Comparison of ENCODE assay signal across 16 cellular contexts in the genomic region with DNA sequence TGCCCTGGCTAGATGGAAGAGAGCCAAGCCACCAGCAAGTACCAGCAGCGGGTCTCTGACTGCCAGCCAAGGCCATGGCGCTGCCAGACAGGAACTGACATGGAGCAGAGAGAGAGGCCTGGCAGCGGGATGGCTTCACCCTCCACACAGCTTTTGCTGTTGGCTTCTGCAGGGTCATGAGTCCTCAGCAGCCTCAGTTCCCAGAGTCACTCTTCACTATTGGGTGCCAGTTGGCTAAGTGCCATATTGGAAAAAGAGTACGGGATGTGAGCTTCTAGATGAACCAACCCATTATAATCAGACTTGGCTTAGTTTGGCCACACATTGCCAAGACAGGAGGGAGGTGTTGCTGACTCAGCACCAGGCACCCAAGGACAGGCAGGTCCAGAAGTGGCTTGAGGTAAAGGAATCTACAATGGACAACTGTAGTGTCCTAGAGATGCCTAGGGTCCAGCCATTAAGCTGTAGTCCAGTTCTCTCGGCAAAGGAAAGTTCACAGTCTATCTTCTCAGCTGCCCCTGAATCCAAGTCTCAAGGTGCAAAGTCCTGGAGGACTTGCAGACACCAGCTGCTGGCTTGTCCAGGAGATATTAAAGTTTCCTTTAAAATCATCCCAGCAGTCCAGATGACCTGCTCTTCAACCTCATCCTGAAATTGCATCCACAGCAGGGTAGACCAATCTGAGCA. TPM values are rescaled to one million over a fixed set of nuclear protein-coding genes. Genes with fewer than 3 reads are reported as not detected.
DNase-seq lines count a peak whose midpoint lies in the region; TF ChIP-seq lines count a peak whose summit lies in the region.
"Had no signal": no experiment of that assay in that cellular context is flagged by ENCODE, and none has a peak within 500 bp of the region (broad histone marks: within the 10 kb centered on the region; RNA-seq: fewer than 3 reads in every experiment).

No MANE protein-coding gene starts in this region.

- no peak overlapping the region for H3K27ac Mint-ChIP-seq in progenitor cell of endocrine pancreas
- H3K27ac Mint-ChIP-seq: activated CD4-positive, alpha-beta T cell treated with anti-CD3 and anti-CD28 coated beads, Interleukin-2, amount 10 ng/mL, durations not matched to agents 24 days and 14 days; activated T-cell treated with anti-CD3 and anti-CD28 coated beads, Interleukin-2, amount 50 U/mL, for 72 hours; stimulated activated effector memory CD8-positive, alpha-beta T cell treated with anti-CD3 and anti-CD28 coated beads, Interleukin-12 subunit alpha, Interleukin-12 subunit beta, amount 100 ng/mL, for 72 hours; T-helper 1 cell treated with Interleukin-12 subunit alpha and Interleukin-12 subunit beta and Interleukin-4 antibody, amounts not matched to agents 30 μg/mL and 1 μg/mL, for 36 hours had no signal

- no peaks in the 10 kb centered on the region for H3K27me3 ChIP-seq in HAP-1 (ENCODE audit: low read depth)

- peak in 11 of 14 donors; percentile 9 to 77 (median 28) for DNase-seq in C1 segment of cervical spinal cord (lab: John Stamatoyannopoulos, UW)
- DNase-seq in NCI-H2029 (lab: John Stamatoyannopoulos, UW): peak; percentile 84
- peak; percentile 19 to 39 for DNase-seq in cerebellar nuclear complex (lab: John Stamatoyannopoulos, UW)
- peak; percentile 79 for DNase-seq in pons (ENCODE audit: low spot score)
- no peak for DNase-seq in progenitor cell of endocrine pancreas (ENCODE audit: low spot score, unreplicated experiment)
- no peak for DNase-seq in HAP-1 (ENCODE audit: low spot score in 2 of 2)
- DNase-seq in GM13976 (ENCODE audit: low spot score): no peak
- no peak for DNase-seq in amniotic stem cell (lab: John Stamatoyannopoulos, UW)
- DNase-seq: activated CD4-positive, alpha-beta T cell treated with anti-CD3 and anti-CD28 coated beads, Interleukin-2, amount 10 ng/mL, durations not matched to agents 24 days and 14 days; activated T-cell treated with anti-CD3 and anti-CD28 coated beads, Interleukin-2, amount 50 U/mL, for 72 hours; AML-193; heart right ventricle; stimulated activated CD4-positive, alpha-beta T cell treated with anti-CD3 and anti-CD28 coated beads, Interleukin-1b, Interleukin-23, amount 100 ng/mL, for 48 hours had no signal

- no peaks in the 10 kb centered on the region for H3K36me3 Mint-ChIP-seq in progenitor cell of endocrine pancreas (ENCODE audit: insufficient read depth)
- H3K36me3 Mint-ChIP-seq: stimulated activated effector memory CD8-positive, alpha-beta T cell treated with anti-CD3 and anti-CD28 coated beads, Interleukin-12 subunit alpha, Interleukin-12 subunit beta, amount 100 ng/mL, for 72 hours had no signal

- no peaks in the 10 kb centered on the region for H3K9me3 Mint-ChIP-seq in progenitor cell of endocrine pancreas (ENCODE audit: low read depth)
- H3K9me3 Mint-ChIP-seq: activated T-cell treated with anti-CD3 and anti-CD28 coated beads, Interleukin-2, amount 50 U/mL, for 72 hours; stimulated activated effector memory CD8-positive, alpha-beta T cell treated with anti-CD3 and anti-CD28 coated beads, Interleukin-12 subunit alpha, Interleukin-12 subunit beta, amount 100 ng/mL, for 72 hours; T-helper 1 cell treated with Interleukin-12 subunit alpha and Interleukin-12 subunit beta and Interleukin-4 antibody, amounts not matched to agents 30 μg/mL and 1 μg/mL, for 36 hours had no signal

- no peak overlapping the region for H3K4me3 Mint-ChIP-seq in progenitor cell of endocrine pancreas (ENCODE audit: low read depth)
- H3K4me3 Mint-ChIP-seq: activated CD4-positive, alpha-beta T cell treated with anti-CD3 and anti-CD28 coated beads, Interleukin-2, amount 10 ng/mL, durations not matched to agents 24 days and 14 days; activated T-cell treated with anti-CD3 and anti-CD28 coated beads, Interleukin-2, amount 50 U/mL, for 72 hours; stimulated activated effector memory CD8-positive, alpha-beta T cell treated with anti-CD3 and anti-CD28 coated beads, Interleukin-12 subunit alpha, Interleukin-12 subunit beta, amount 100 ng/mL, for 72 hours; T-helper 1 cell treated with Interleukin-12 subunit alpha and Interleukin-12 subunit beta and Interleukin-4 antibody, amounts not matched to agents 30 μg/mL and 1 μg/mL, for 36 hours had no signal

- H3K9me3 ChIP-seq in HAP-1: no peaks in the 10 kb centered on the region
- H3K9me3 ChIP-seq: heart right ventricle had no signal

- peaks cover 6% of the 10 kb centered on the region for H3K4me1 Mint-ChIP-seq in progenitor cell of endocrine pancreas (ENCODE audit: low read depth)

- no peak overlapping the region for H3K4me3 ChIP-seq in HAP-1
- H3K4me3 ChIP-seq: heart right ventricle had no signal

- H3K36me3 ChIP-seq in HAP-1 (replicated peaks): no peaks in the 10 kb centered on the region
- H3K36me3 ChIP-seq: heart right ventricle had no signal

- peaks cover 3% of the 10 kb centered on the region for H3K27me3 Mint-ChIP-seq in progenitor cell of endocrine pancreas

- in situ Hi-C loops in HAP-1 (cut with MboI; ENCODE audit: low sequenced_read_pairs): no loop called here
- in situ Hi-C loops in GM13976 (cut with MboI; ENCODE audit: low sequenced_read_pairs, unreplicated experiment): loop anchor here (5.0 kb wide), 1 partner anchor 47 kb away; no protein-coding TSS in a partner anchor

- no peak for TF ChIP-seq CTCF in progenitor cell of endocrine pancreas (IDR thresholded peaks at IDR 0.05; ENCODE audit: unreplicated experiment)
- no peak for TF ChIP-seq CTCF in GM13976 (IDR thresholded peaks at IDR 0.05; ENCODE audit: borderline replicate concordance, control extremely low read depth, extremely low read depth, insufficient read depth, missing control alignments)

- H3K4me1 ChIP-seq in HAP-1: no peaks in the 10 kb centered on the region

RNA-seq across cellular contexts. Expression of gene POU2AF1, which starts 40.7 kb away (rescaled TPM):
- total RNA-seq in progenitor cell of endocrine pancreas: 0.43 and 0.58 TPM in 2 replicates
- total RNA-seq: osteoblast had no signal

Comparison
In these comparisons a context has a peak if more than half of its experiments do, and no peak if none do; other contexts are left out.
1. DNase-seq: peak in C1 segment of cervical spinal cord (11 of 14), NCI-H2029 (single experiment), cerebellar nuclear complex (2 of 2) and pons (single experiment); none in progenitor cell of endocrine pancreas (single experiment), HAP-1 (0 of 2), GM13976 (single experiment) and amniotic stem cell (single experiment).